ENCODE assay signal across 11 cellular contexts in genomic region chr1:39387452-39387851, GRCh38.
DNase-seq lines count a peak whose midpoint lies in the region; ATAC-seq and TF ChIP-seq lines count a peak whose summit lies in the region.
"Had no signal": no experiment of that assay in that cellular context is flagged by ENCODE, and none has a peak within 500 bp of the region (broad histone marks: within the 10 kb centered on the region; RNA-seq: fewer than 3 reads in every experiment).

No MANE protein-coding gene starts in this region.

- peaks cover 32% of the 10 kb centered on the region for H3K36me3 ChIP-seq in MG63

- peaks cover 17 to 22% of the 10 kb centered on the region in 2 donors for H3K4me1 Mint-ChIP-seq in effector memory CD8-positive, alpha-beta T cell (ENCODE audit: low read depth in 2 of 2)
- peaks cover 13% of the 10 kb centered on the region for H3K4me1 Mint-ChIP-seq in neural crest cell
- peaks cover 18% of the 10 kb centered on the region for H3K4me1 Mint-ChIP-seq in activated T-cell treated with anti-CD3 and anti-CD28 coated beads, Interleukin-2, amount 50 U/mL, for 4 hours (ENCODE audit: low read depth)

- no peaks in the 10 kb centered on the region for H3K9me3 ChIP-seq in MG63
- H3K9me3 ChIP-seq: left ventricle myocardium inferior had no signal

- peaks cover 85% of the 10 kb centered on the region for H3K36me3 Mint-ChIP-seq in effector memory CD8-positive, alpha-beta T cell (ENCODE audit: insufficient read depth)
- peaks cover 21% of the 10 kb centered on the region for H3K36me3 Mint-ChIP-seq in neural crest cell (ENCODE audit: low read depth)
- peaks cover 51% of the 10 kb centered on the region for H3K36me3 Mint-ChIP-seq in activated T-cell treated with anti-CD3 and anti-CD28 coated beads, Interleukin-2, amount 50 U/mL, for 4 hours (ENCODE audit: insufficient read depth)

- no peaks in the 10 kb centered on the region for H3K27me3 ChIP-seq in MG63

- peak overlapping the region; percentile 65 to 73 for H3K27ac Mint-ChIP-seq in effector memory CD8-positive, alpha-beta T cell
- peak overlapping the region; percentile 51 for H3K27ac Mint-ChIP-seq in neural crest cell (ENCODE audit: unreplicated experiment)

- H3K4me3 ChIP-seq in MG63: no peak overlapping the region
- H3K4me3 ChIP-seq: left ventricle myocardium inferior had no signal

- intact Hi-C loops in sciatic nerve (cut with DNase I): no loop called here

- H3K4me3 Mint-ChIP-seq in effector memory CD8-positive, alpha-beta T cell: no peak overlapping the region
- no peak overlapping the region for H3K4me3 Mint-ChIP-seq in neural crest cell
- no peak overlapping the region for H3K4me3 Mint-ChIP-seq in activated T-cell treated with anti-CD3 and anti-CD28 coated beads, Interleukin-2, amount 50 U/mL, for 4 hours

- DNase-seq in EH (ENCODE audit: low read depth): peak; percentile 95
- DNase-seq in MG63: peak; percentile 79
- DNase-seq in effector memory CD8-positive, alpha-beta T cell: no peak
- no peak for DNase-seq in neural crest cell (ENCODE audit: low read depth, low spot score)
- DNase-seq in H4 (ENCODE audit: low spot score): no peak
- no peak for DNase-seq in activated T-cell treated with anti-CD3 and anti-CD28 coated beads, Interleukin-2, amount 50 U/mL, for 4 hours
- DNase-seq in sciatic nerve (ENCODE audit: low spot score): no peak
- DNase-seq: left ventricle myocardium inferior; NCI-H1092; stimulated activated CD8-positive, alpha-beta memory T cell treated with anti-CD3 and anti-CD28 coated beads, Interleukin-4, amount 100 ng/mL, for 48 hours had no signal

- H3K27me3 Mint-ChIP-seq in effector memory CD8-positive, alpha-beta T cell: no peaks in the 10 kb centered on the region
- H3K27me3 Mint-ChIP-seq in neural crest cell (ENCODE audit: low read depth): no peaks in the 10 kb centered on the region
- H3K27me3 Mint-ChIP-seq in activated T-cell treated with anti-CD3 and anti-CD28 coated beads, Interleukin-2, amount 50 U/mL, for 4 hours (ENCODE audit: low read depth): no peaks in the 10 kb centered on the region

- TF ChIP-seq CTCF in neural crest cell (conservative IDR thresholded peaks at IDR 0.05): peak; percentile 26

- no peak for ATAC-seq in effector memory CD8-positive, alpha-beta T cell (replicated peaks)
- ATAC-seq in activated T-cell treated with anti-CD3 and anti-CD28 coated beads, Interleukin-2, amount 50 U/mL, for 4 hours: no peak
- no peak for ATAC-seq in sciatic nerve
- no peak for ATAC-seq in GM19452 (IDR thresholded peaks at IDR 0.05; ENCODE audit: unreplicated experiment)

- H3K9me3 Mint-ChIP-seq in effector memory CD8-positive, alpha-beta T cell: no peaks in the 10 kb centered on the region
- H3K9me3 Mint-ChIP-seq in neural crest cell: no peaks in the 10 kb centered on the region
- H3K9me3 Mint-ChIP-seq in activated T-cell treated with anti-CD3 and anti-CD28 coated beads, Interleukin-2, amount 50 U/mL, for 4 hours: no peaks in the 10 kb centered on the region

Comparison
In these comparisons a context has a peak if more than half of its experiments do, and no peak if none do; other contexts are left out.
1. DNase-seq: peak in EH (single experiment) and MG63 (single experiment); none in effector memory CD8-positive, alpha-beta T cell (0 of 3), neural crest cell (single experiment), H4 (single experiment), activated T-cell treated with anti-CD3 and anti-CD28 coated beads, Interleukin-2, amount 50 U/mL, for 4 hours (single experiment) and sciatic nerve (single experiment).